ENCODE assay signal across 1 cellular context in the genomic region with DNA sequence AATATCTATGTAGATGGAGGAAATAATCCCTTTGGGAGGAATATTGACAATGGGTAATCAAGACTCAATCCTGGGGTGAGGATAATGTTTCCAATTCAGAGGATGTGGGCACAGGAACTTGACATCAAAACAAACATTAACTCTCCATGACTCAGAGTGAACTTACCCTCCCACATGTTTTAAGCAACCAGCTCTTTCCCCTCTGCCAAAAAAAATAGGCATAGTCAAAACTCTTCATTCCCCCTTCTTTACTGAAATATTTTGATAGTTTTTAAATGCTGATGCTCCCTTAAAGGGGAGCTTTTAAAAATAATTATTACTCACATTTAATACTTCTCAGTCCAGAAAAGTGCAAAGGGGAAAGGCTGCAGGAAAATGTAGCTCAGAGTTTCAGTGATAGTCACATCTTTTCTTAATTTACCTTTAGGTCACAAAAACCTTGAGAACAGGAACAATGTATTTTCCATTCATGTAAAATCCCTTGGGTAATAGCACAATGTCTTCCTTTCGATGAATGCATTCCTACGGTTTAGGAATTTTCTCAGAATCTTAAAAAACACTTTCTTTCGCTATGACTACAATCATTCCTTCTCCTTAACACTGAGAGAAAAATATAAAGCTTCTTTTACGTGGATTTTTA.
TF ChIP-seq lines count a peak whose summit lies in the region.

No MANE protein-coding gene starts in this region.

TF ChIP-seq in IMR-90, 13 proteins besides CTCF, POLR2A, EP300 and RAD21:
- no peak for TF ChIP-seq RCOR1 (IDR thresholded peaks at IDR 0.05; ENCODE audit: insufficient replicate concordance, low read length)
- TF ChIP-seq, protein P1, sequence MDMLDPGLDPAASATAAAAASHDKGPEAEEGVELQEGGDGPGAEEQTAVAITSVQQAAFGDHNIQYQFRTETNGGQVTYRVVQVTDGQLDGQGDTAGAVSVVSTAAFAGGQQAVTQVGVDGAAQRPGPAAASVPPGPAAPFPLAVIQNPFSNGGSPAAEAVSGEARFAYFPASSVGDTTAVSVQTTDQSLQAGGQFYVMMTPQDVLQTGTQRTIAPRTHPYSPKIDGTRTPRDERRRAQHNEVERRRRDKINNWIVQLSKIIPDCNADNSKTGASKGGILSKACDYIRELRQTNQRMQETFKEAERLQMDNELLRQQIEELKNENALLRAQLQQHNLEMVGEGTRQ (IDR thresholded peaks at IDR 0.05; ENCODE audit: low read depth, low read length), result no peak
- TF ChIP-seq MXI1 (IDR thresholded peaks at IDR 0.05; ENCODE audit: borderline replicate concordance, low read depth, low read length), result no peak
- 0 out of 2 replicates have a peak, but pooled peaks have one; percentile 32 for TF ChIP-seq FOS (IDR thresholded peaks at IDR 0.05; ENCODE audit: low read depth, low read length)
- no peak for TF ChIP-seq NFE2L2 (IDR thresholded peaks at IDR 0.05; ENCODE audit: low read depth, low read length)
- TF ChIP-seq BHLHE40 (IDR thresholded peaks at IDR 0.05; ENCODE audit: low read depth, low read length), result no peak
- TF ChIP-seq CEBPB (IDR thresholded peaks at IDR 0.05; ENCODE audit: low read depth, low read length), result 0 out of 2 replicates have a peak, but pooled peaks have one; percentile 24
- no peak for TF ChIP-seq MAZ (IDR thresholded peaks at IDR 0.05; ENCODE audit: borderline replicate concordance, low read depth, low read length)
- no peak for TF ChIP-seq RFX5 (IDR thresholded peaks at IDR 0.05; ENCODE audit: low read depth, low read length)
- no peak for TF ChIP-seq CHD1 (IDR thresholded peaks at IDR 0.05; ENCODE audit: low read depth, low read length)
TF ChIP-seq in IMR-90: peak in this region for 2.
